ENCODE assay signal across 1 cellular context in the genomic region with DNA sequence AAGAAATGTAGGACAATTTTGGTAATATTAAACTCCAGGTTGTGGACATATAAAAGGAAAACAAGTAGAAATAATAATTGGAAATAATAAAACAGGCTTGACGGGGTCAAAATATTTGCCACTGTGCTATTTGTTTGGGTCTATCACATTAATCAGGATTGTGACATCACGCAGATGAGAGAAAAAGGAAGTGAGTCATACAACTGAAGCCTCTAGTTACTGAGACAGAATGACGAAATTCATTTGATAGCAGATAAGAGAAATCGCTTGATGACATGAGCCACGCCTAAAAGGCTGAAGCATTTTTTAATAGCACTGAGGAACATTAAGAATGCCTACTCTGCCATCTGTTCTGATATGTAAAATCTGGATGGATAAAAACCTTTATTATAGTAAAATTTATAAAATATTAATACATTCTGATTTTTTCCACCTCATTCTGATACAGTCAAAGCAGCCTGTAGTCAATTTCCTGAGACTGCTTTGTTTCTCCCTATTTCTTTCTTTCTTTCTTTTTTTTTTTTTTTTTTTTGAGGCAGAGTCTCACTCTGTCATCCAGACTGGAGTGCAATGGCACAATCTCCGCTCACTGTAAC.
TF ChIP-seq lines count a peak whose summit lies in the region.

No MANE protein-coding gene starts in this region.

TF ChIP-seq in K562, 482 proteins besides CTCF, POLR2A, EP300 and RAD21 (continued from another document and continues in another):
- 0 out of 2 replicates have a peak, but pooled peaks have one; percentile 37 for TF ChIP-seq SMARCA4 (IDR thresholded peaks at IDR 0.05)
- TF ChIP-seq, protein P1, sequence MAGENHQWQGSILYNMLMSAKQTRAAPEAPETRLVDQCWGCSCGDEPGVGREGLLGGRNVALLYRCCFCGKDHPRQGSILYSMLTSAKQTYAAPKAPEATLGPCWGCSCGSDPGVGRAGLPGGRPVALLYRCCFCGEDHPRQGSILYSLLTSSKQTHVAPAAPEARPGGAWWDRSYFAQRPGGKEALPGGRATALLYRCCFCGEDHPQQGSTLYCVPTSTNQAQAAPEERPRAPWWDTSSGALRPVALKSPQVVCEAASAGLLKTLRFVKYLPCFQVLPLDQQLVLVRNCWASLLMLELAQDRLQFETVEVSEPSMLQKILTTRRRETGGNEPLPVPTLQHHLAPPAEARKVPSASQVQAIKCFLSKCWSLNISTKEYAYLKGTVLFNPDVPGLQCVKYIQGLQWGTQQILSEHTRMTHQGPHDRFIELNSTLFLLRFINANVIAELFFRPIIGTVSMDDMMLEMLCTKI (IDR thresholded peaks at IDR 0.05; ENCODE audit: partially characterized antibody) = no peak
- TF ChIP-seq JUND (IDR thresholded peaks at IDR 0.05; ENCODE audit: borderline replicate concordance, low read depth, low read length) = peak; percentile 91
- peak; percentile 84 for TF ChIP-seq JUND (tag; IDR thresholded peaks at IDR 0.05; ENCODE audit: borderline replicate concordance, low read depth, low read length)
- TF ChIP-seq CHCHD3 (CRISPR knock-in tag; IDR thresholded peaks at IDR 0.05) = no peak
- TF ChIP-seq, protein P2, sequence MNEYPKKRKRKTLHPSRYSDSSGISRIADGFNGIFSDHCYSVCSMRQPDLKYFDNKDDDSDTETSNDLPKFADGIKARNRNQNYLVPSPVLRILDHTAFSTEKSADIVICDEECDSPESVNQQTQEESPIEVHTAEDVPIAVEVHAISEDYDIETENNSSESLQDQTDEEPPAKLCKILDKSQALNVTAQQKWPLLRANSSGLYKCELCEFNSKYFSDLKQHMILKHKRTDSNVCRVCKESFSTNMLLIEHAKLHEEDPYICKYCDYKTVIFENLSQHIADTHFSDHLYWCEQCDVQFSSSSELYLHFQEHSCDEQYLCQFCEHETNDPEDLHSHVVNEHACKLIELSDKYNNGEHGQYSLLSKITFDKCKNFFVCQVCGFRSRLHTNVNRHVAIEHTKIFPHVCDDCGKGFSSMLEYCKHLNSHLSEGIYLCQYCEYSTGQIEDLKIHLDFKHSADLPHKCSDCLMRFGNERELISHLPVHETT (CRISPR knock-in tag; conservative IDR thresholded peaks at IDR 0.05 in 1 of 2, IDR thresholded peaks at IDR 0.05 in 1 of 2) = no peak
- TF ChIP-seq, protein P3, sequence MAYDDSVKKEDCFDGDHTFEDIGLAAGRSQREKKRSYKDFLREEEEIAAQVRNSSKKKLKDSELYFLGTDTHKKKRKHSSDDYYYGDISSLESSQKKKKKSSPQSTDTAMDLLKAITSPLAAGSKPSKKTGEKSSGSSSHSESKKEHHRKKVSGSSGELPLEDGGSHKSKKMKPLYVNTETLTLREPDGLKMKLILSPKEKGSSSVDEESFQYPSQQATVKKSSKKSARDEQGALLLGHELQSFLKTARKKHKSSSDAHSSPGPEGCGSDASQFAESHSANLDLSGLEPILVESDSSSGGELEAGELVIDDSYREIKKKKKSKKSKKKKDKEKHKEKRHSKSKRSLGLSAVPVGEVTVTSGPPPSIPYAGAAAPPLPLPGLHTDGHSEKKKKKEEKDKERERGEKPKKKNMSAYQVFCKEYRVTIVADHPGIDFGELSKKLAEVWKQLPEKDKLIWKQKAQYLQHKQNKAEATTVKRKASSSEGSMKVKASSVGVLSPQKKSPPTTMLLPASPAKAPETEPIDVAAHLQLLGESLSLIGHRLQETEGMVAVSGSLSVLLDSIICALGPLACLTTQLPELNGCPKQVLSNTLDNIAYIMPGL (CRISPR knock-in tag; IDR thresholded peaks at IDR 0.05) = no peak
- TF ChIP-seq ZNF347 (CRISPR knock-in tag; IDR thresholded peaks at IDR 0.05; ENCODE audit: low read depth) = no peak
- TF ChIP-seq, protein P4, sequence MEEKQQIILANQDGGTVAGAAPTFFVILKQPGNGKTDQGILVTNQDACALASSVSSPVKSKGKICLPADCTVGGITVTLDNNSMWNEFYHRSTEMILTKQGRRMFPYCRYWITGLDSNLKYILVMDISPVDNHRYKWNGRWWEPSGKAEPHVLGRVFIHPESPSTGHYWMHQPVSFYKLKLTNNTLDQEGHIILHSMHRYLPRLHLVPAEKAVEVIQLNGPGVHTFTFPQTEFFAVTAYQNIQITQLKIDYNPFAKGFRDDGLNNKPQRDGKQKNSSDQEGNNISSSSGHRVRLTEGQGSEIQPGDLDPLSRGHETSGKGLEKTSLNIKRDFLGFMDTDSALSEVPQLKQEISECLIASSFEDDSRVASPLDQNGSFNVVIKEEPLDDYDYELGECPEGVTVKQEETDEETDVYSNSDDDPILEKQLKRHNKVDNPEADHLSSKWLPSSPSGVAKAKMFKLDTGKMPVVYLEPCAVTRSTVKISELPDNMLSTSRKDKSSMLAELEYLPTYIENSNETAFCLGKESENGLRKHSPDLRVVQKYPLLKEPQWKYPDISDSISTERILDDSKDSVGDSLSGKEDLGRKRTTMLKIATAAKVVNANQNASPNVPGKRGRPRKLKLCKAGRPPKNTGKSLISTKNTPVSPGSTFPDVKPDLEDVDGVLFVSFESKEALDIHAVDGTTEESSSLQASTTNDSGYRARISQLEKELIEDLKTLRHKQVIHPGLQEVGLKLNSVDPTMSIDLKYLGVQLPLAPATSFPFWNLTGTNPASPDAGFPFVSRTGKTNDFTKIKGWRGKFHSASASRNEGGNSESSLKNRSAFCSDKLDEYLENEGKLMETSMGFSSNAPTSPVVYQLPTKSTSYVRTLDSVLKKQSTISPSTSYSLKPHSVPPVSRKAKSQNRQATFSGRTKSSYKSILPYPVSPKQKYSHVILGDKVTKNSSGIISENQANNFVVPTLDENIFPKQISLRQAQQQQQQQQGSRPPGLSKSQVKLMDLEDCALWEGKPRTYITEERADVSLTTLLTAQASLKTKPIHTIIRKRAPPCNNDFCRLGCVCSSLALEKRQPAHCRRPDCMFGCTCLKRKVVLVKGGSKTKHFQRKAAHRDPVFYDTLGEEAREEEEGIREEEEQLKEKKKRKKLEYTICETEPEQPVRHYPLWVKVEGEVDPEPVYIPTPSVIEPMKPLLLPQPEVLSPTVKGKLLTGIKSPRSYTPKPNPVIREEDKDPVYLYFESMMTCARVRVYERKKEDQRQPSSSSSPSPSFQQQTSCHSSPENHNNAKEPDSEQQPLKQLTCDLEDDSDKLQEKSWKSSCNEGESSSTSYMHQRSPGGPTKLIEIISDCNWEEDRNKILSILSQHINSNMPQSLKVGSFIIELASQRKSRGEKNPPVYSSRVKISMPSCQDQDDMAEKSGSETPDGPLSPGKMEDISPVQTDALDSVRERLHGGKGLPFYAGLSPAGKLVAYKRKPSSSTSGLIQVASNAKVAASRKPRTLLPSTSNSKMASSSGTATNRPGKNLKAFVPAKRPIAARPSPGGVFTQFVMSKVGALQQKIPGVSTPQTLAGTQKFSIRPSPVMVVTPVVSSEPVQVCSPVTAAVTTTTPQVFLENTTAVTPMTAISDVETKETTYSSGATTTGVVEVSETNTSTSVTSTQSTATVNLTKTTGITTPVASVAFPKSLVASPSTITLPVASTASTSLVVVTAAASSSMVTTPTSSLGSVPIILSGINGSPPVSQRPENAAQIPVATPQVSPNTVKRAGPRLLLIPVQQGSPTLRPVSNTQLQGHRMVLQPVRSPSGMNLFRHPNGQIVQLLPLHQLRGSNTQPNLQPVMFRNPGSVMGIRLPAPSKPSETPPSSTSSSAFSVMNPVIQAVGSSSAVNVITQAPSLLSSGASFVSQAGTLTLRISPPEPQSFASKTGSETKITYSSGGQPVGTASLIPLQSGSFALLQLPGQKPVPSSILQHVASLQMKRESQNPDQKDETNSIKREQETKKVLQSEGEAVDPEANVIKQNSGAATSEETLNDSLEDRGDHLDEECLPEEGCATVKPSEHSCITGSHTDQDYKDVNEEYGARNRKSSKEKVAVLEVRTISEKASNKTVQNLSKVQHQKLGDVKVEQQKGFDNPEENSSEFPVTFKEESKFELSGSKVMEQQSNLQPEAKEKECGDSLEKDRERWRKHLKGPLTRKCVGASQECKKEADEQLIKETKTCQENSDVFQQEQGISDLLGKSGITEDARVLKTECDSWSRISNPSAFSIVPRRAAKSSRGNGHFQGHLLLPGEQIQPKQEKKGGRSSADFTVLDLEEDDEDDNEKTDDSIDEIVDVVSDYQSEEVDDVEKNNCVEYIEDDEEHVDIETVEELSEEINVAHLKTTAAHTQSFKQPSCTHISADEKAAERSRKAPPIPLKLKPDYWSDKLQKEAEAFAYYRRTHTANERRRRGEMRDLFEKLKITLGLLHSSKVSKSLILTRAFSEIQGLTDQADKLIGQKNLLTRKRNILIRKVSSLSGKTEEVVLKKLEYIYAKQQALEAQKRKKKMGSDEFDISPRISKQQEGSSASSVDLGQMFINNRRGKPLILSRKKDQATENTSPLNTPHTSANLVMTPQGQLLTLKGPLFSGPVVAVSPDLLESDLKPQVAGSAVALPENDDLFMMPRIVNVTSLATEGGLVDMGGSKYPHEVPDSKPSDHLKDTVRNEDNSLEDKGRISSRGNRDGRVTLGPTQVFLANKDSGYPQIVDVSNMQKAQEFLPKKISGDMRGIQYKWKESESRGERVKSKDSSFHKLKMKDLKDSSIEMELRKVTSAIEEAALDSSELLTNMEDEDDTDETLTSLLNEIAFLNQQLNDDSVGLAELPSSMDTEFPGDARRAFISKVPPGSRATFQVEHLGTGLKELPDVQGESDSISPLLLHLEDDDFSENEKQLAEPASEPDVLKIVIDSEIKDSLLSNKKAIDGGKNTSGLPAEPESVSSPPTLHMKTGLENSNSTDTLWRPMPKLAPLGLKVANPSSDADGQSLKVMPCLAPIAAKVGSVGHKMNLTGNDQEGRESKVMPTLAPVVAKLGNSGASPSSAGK (IDR thresholded peaks at IDR 0.05) = no peak
- TF ChIP-seq ETS2 (tag; IDR thresholded peaks at IDR 0.05; ENCODE audit: borderline replicate concordance, poor library complexity, severe bottlenecking) = no peak
- TF ChIP-seq ATF7 (IDR thresholded peaks at IDR 0.05) = peak; percentile 79; the same call in 1 of the 2 replicates
- TF ChIP-seq ETV1 (tag; conservative IDR thresholded peaks at IDR 0.05; ENCODE audit: low read depth) = peak; percentile 61; the same call in 1 of the 2 replicates
- TF ChIP-seq ZNF764 (CRISPR knock-in tag; IDR thresholded peaks at IDR 0.05; ENCODE audit: low read depth) = no peak
- TF ChIP-seq MAFG (tag; conservative IDR thresholded peaks at IDR 0.05) = no peak
- TF ChIP-seq HEY1 (CRISPR knock-in tag; IDR thresholded peaks at IDR 0.05; ENCODE audit: borderline replicate concordance) = no peak
- TF ChIP-seq, protein P5, sequence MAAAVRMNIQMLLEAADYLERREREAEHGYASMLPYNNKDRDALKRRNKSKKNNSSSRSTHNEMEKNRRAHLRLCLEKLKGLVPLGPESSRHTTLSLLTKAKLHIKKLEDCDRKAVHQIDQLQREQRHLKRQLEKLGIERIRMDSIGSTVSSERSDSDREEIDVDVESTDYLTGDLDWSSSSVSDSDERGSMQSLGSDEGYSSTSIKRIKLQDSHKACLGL (CRISPR knock-in tag; IDR thresholded peaks at IDR 0.05; ENCODE audit: borderline replicate concordance, poor library complexity, severe bottlenecking) = no peak
- no peak for TF ChIP-seq CEBPG (CRISPR knock-in tag; IDR thresholded peaks at IDR 0.05)
- peak; percentile 21 to 93; a peak in 2 of 4 replicates for TF ChIP-seq CEBPG (tag; conservative IDR thresholded peaks at IDR 0.05 in 1 of 2, IDR thresholded peaks at IDR 0.05 in 1 of 2)
- no peak for TF ChIP-seq MTA1 (IDR thresholded peaks at IDR 0.05; ENCODE audit: borderline replicate concordance)
- peak; percentile 77 for TF ChIP-seq JUNB (CRISPR knock-in tag; conservative IDR thresholded peaks at IDR 0.05)
- TF ChIP-seq CC2D1A (IDR thresholded peaks at IDR 0.05) = 0 out of 2 replicates have a peak, but pooled peaks have one; percentile 10
- TF ChIP-seq, protein P6, sequence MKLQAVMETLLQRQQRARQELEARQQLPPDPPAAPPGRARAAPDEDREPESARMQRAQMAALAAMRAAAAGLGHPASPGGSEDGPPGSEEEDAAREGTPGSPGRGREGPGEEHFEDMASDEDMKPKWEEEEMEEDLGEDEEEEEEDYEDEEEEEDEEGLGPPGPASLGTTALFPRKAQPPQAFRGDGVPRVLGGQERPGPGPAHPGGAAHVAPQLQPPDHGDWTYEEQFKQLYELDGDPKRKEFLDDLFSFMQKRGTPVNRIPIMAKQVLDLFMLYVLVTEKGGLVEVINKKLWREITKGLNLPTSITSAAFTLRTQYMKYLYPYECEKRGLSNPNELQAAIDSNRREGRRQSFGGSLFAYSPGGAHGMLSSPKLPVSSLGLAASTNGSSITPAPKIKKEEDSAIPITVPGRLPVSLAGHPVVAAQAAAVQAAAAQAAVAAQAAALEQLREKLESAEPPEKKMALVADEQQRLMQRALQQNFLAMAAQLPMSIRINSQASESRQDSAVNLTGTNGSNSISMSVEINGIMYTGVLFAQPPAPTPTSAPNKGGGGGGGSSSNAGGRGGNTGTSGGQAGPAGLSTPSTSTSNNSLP (IDR thresholded peaks at IDR 0.05; ENCODE audit: borderline replicate concordance, low read depth, low read length) = peak; percentile 60; the same call in 1 of the 2 replicates
- TF ChIP-seq CBX3 (IDR thresholded peaks at IDR 0.05; ENCODE audit: borderline replicate concordance in 1 of 2, low read length in 2 of 2) = 0 out of 3 replicates have a peak, but pooled peaks of 1 of the 2 experiments have one; percentile 23
- 0 out of 2 replicates have a peak, but pooled peaks have one; percentile 36 for TF ChIP-seq SMARCE1 (IDR thresholded peaks at IDR 0.05)
- TF ChIP-seq ARID1B (IDR thresholded peaks at IDR 0.05) = peak; percentile 45
- TF ChIP-seq WHSC1 (IDR thresholded peaks at IDR 0.05; ENCODE audit: low read length) = no peak
- TF ChIP-seq ZNF212 (CRISPR knock-in tag; IDR thresholded peaks at IDR 0.05) = no peak
- TF ChIP-seq POLR2H (tag; IDR thresholded peaks at IDR 0.05; ENCODE audit: low read depth) = 0 out of 2 replicates have a peak, but pooled peaks have one; percentile 23
- TF ChIP-seq CREM (IDR thresholded peaks at IDR 0.05; ENCODE audit: low read depth) = peak; percentile 96
- peak; percentile 57; the same call in 1 of the 2 replicates for TF ChIP-seq MTA3 (IDR thresholded peaks at IDR 0.05; ENCODE audit: borderline replicate concordance)
- TF ChIP-seq RBM22 (IDR thresholded peaks at IDR 0.05; ENCODE audit: low read depth, low read length, poor library complexity, severe bottlenecking) = no peak
- TF ChIP-seq NCOA1 (IDR thresholded peaks at IDR 0.05; ENCODE audit: low read depth) = peak; percentile 74
- TF ChIP-seq TBL1XR1 (IDR thresholded peaks at IDR 0.05; ENCODE audit: low read length in 2 of 2) = no peak
- no peak for TF ChIP-seq TAF7 (tag; IDR thresholded peaks at IDR 0.05)
- peak; percentile 50; the same call in 1 of the 2 replicates for TF ChIP-seq DPF2 (IDR thresholded peaks at IDR 0.05)
- no peak for TF ChIP-seq SAP30 (IDR thresholded peaks at IDR 0.05; ENCODE audit: borderline replicate concordance, insufficient read depth, low read depth, low read length, poor library complexity, severe bottlenecking)
- TF ChIP-seq, protein P7, sequence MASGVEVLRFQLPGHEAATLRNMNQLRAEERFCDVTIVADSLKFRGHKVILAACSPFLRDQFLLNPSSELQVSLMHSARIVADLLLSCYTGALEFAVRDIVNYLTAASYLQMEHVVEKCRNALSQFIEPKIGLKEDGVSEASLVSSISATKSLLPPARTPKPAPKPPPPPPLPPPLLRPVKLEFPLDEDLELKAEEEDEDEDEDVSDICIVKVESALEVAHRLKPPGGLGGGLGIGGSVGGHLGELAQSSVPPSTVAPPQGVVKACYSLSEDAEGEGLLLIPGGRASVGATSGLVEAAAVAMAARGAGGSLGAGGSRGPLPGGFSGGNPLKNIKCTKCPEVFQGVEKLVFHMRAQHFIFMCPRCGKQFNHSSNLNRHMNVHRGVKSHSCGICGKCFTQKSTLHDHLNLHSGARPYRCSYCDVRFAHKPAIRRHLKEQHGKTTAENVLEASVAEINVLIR (CRISPR knock-in tag; IDR thresholded peaks at IDR 0.05) = peak; percentile 61
- peak; percentile 80 for TF ChIP-seq JUN (IDR thresholded peaks at IDR 0.05; ENCODE audit: borderline replicate concordance, low read depth, low read length)
- TF ChIP-seq JUN (CRISPR knock-in tag; IDR thresholded peaks at IDR 0.05; ENCODE audit: borderline replicate concordance) = no peak
- peak; percentile 83 for TF ChIP-seq GABPA (tag; conservative IDR thresholded peaks at IDR 0.05; ENCODE audit: low read depth)
- no peak for TF ChIP-seq HDGF (IDR thresholded peaks at IDR 0.05)
